1 cellular context compared by ENCODE assay signal in the genomic region with DNA sequence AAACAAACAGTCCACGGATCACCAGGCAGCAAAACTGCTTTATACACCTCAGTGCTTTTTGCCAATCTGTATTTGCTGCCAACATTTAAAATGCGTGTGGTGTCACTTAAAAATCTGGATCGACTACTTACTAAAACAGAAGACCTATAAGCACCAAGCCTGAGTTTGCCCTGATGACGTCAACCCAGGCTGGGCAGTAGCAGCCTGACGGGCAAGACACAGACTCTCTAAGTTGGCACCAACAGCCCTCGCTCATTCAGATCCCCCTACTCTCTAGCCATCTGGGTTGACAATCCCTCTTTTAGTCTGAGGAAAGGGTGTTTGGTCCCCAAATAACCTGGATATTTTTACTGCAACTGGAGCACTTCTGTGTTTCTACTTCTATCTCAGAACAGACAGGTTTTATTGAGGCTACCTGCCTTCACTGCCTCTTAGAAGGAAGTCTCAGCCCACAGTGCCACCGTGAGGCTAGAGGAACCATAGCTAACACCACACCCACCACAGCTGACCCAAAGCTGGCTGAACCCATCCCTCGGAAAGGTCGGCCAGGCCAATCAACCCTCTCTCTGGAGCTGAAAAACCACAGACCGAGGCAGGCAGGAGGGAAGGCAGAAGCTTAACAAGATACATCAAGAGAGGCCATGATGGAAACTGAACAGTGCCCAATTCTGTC.
TF ChIP-seq lines count a peak whose summit lies in the region.

No MANE protein-coding gene starts in this region.

TF ChIP-seq in GM12878, 131 proteins besides CTCF, POLR2A, EP300 and RAD21:
- TF ChIP-seq NKRF (conservative IDR thresholded peaks at IDR 0.05) (no peak), MEF2B (IDR thresholded peaks at IDR 0.05; ENCODE audit: partially characterized antibody, poor library complexity, severe bottlenecking) (no peak), RFX5 (IDR thresholded peaks at IDR 0.05; ENCODE audit: low read depth, low read length) (no peak), BACH1 (IDR thresholded peaks at IDR 0.05; ENCODE audit: borderline replicate concordance) (no peak), PBX3 (IDR thresholded peaks at IDR 0.05; ENCODE audit: insufficient replicate concordance, low read depth, low read length) (no peak), USF1 (IDR thresholded peaks at IDR 0.05; ENCODE audit: borderline replicate concordance, extremely low read length, insufficient read depth, low read depth, low read length) (no peak), HCFC1 (IDR thresholded peaks at IDR 0.05; ENCODE audit: low read length) (no peak), NFIC (IDR thresholded peaks at IDR 0.05; ENCODE audit: low read depth, low read length) (no peak), MEF2A (IDR thresholded peaks at IDR 0.05; ENCODE audit: insufficient read depth, low read depth, low read length) (no peak), PKNOX1 (IDR thresholded peaks at IDR 0.05) (no peak), EED (IDR thresholded peaks at IDR 0.05; ENCODE audit: low read depth) (no peak), FOXK2 (IDR thresholded peaks at IDR 0.05) (no peak), BCL11A (IDR thresholded peaks at IDR 0.05; ENCODE audit: low read depth, low read length) (no peak), CBX3 (IDR thresholded peaks at IDR 0.05; ENCODE audit: borderline replicate concordance, low read depth) (no peak), TAF1 (IDR thresholded peaks at IDR 0.05; ENCODE audit: borderline replicate concordance, low read depth, low read length) (no peak), CEBPZ (IDR thresholded peaks at IDR 0.05; ENCODE audit: low read depth, low read length) (no peak)
- TF ChIP-seq, protein P1, sequence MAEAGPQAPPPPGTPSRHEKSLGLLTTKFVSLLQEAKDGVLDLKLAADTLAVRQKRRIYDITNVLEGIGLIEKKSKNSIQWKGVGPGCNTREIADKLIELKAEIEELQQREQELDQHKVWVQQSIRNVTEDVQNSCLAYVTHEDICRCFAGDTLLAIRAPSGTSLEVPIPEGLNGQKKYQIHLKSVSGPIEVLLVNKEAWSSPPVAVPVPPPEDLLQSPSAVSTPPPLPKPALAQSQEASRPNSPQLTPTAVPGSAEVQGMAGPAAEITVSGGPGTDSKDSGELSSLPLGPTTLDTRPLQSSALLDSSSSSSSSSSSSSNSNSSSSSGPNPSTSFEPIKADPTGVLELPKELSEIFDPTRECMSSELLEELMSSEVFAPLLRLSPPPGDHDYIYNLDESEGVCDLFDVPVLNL (IDR thresholded peaks at IDR 0.05; ENCODE audit: low read depth, low read length) = no peak
